Comparison of ENCODE assay signal across 1 cellular context in the genomic region with DNA sequence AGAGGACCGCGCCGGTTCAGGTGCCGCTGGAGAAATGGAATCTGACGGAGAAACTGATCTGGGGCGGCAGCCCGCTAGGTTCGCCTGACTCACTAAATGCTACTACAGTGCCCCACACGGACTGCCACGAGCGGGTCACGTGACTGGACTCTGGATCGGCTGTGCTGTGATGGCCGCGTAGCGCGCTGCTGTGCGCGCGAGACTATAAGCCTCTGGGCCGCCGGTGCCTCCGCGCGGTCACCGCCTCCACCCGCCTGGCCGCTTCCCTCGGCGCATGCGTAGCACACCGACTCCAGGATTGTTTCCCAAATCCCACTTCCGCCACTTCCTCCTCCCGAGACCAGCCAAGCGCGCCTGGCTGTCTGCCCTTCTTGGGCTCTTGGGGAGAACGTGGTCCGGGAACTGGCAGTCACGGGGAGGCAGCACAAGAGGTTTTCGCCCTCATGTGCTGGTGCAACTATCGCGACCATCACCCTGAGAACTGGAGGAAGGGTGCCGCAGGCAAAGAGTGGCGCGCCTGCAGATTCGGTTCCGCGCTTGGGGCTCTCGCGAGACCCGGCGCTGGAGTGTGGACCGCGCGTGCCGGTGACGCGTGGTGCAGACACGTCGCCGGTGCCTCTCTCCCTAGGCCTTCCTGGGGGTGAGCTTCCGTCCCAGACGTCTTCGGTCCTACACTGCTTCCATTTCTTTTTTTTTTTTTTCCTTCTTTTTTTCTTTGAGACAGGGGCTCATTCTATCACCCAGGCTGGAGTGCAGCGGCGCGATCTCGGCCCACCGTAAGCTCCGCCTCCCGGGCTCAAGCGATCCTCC.
TF ChIP-seq lines count a peak whose summit lies in the region.

No MANE protein-coding gene starts in this region.

TF ChIP-seq in HepG2, 621 proteins besides CTCF, POLR2A, EP300 and RAD21 (continued from another document and continues in another):
- peak; percentile 64; the same call in 1 of the 2 replicates for TF ChIP-seq ARHGAP35 (CRISPR knock-in tag; IDR thresholded peaks at IDR 0.05; ENCODE audit: borderline replicate concordance)
- TF ChIP-seq ARNTL (CRISPR knock-in tag; IDR thresholded peaks at IDR 0.05): peak; percentile 97
- TF ChIP-seq, protein P1, sequence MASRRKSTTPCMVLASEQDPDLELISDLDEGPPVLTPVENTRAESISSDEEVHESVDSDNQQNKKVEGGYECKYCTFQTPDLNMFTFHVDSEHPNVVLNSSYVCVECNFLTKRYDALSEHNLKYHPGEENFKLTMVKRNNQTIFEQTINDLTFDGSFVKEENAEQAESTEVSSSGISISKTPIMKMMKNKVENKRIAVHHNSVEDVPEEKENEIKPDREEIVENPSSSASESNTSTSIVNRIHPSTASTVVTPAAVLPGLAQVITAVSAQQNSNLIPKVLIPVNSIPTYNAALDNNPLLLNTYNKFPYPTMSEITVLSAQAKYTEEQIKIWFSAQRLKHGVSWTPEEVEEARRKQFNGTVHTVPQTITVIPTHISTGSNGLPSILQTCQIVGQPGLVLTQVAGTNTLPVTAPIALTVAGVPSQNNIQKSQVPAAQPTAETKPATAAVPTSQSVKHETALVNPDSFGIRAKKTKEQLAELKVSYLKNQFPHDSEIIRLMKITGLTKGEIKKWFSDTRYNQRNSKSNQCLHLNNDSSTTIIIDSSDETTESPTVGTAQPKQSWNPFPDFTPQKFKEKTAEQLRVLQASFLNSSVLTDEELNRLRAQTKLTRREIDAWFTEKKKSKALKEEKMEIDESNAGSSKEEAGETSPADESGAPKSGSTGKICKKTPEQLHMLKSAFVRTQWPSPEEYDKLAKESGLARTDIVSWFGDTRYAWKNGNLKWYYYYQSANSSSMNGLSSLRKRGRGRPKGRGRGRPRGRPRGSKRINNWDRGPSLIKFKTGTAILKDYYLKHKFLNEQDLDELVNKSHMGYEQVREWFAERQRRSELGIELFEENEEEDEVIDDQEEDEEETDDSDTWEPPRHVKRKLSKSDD (CRISPR knock-in tag; IDR thresholded peaks at IDR 0.05; ENCODE audit: low read depth): peak; percentile 70; the same call in 1 of the 2 replicates
- TF ChIP-seq, protein P2, sequence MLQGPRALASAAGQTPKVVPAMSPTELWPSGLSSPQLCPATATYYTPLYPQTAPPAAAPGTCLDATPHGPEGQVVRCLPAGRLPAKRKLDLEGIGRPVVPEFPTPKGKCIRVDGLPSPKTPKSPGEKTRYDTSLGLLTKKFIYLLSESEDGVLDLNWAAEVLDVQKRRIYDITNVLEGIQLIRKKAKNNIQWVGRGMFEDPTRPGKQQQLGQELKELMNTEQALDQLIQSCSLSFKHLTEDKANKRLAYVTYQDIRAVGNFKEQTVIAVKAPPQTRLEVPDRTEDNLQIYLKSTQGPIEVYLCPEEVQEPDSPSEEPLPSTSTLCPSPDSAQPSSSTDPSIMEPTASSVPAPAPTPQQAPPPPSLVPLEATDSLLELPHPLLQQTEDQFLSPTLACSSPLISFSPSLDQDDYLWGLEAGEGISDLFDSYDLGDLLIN (CRISPR knock-in tag; IDR thresholded peaks at IDR 0.05; ENCODE audit: borderline replicate concordance): peak; percentile 58; the same call in 1 of the 2 replicates
- TF ChIP-seq RARG (CRISPR knock-in tag; IDR thresholded peaks at IDR 0.05; ENCODE audit: low read depth): no peak
- TF ChIP-seq SNAI1 (CRISPR knock-in tag; IDR thresholded peaks at IDR 0.05; ENCODE audit: borderline replicate concordance): peak; percentile 99
- no peak for TF ChIP-seq KDM6A (CRISPR knock-in tag; IDR thresholded peaks at IDR 0.05; ENCODE audit: low read depth)
- TF ChIP-seq IRX3 (CRISPR knock-in tag; IDR thresholded peaks at IDR 0.05; ENCODE audit: borderline replicate concordance, low read depth): peak; percentile 35; the same call in 1 of the 2 replicates
- TF ChIP-seq, protein P3, sequence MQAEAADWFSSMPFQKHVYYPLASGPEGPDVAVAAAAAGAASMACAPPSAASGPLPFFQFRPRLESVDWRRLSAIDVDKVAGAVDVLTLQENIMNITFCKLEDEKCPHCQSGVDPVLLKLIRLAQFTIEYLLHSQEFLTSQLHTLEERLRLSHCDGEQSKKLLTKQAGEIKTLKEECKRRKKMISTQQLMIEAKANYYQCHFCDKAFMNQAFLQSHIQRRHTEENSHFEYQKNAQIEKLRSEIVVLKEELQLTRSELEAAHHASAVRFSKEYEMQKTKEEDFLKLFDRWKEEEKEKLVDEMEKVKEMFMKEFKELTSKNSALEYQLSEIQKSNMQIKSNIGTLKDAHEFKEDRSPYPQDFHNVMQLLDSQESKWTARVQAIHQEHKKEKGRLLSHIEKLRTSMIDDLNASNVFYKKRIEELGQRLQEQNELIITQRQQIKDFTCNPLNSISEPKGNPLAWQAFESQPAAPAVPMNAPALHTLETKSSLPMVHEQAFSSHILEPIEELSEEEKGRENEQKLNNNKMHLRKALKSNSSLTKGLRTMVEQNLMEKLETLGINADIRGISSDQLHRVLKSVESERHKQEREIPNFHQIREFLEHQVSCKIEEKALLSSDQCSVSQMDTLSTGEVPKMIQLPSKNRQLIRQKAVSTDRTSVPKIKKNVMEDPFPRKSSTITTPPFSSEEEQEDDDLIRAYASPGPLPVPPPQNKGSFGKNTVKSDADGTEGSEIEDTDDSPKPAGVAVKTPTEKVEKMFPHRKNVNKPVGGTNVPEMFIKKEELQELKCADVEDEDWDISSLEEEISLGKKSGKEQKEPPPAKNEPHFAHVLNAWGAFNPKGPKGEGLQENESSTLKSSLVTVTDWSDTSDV (CRISPR knock-in tag; IDR thresholded peaks at IDR 0.05): peak; percentile 87
- TF ChIP-seq, protein P4, sequence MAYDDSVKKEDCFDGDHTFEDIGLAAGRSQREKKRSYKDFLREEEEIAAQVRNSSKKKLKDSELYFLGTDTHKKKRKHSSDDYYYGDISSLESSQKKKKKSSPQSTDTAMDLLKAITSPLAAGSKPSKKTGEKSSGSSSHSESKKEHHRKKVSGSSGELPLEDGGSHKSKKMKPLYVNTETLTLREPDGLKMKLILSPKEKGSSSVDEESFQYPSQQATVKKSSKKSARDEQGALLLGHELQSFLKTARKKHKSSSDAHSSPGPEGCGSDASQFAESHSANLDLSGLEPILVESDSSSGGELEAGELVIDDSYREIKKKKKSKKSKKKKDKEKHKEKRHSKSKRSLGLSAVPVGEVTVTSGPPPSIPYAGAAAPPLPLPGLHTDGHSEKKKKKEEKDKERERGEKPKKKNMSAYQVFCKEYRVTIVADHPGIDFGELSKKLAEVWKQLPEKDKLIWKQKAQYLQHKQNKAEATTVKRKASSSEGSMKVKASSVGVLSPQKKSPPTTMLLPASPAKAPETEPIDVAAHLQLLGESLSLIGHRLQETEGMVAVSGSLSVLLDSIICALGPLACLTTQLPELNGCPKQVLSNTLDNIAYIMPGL (CRISPR knock-in tag; IDR thresholded peaks at IDR 0.05; ENCODE audit: borderline replicate concordance in 1 of 2, low read depth in 1 of 2): peak; percentile 73 to 74; a peak in 2 of 4 replicates
- TF ChIP-seq AGO1 (IDR thresholded peaks at IDR 0.05; ENCODE audit: low read depth, low read length, poor library complexity, severe bottlenecking): no peak
- TF ChIP-seq YEATS4 (CRISPR knock-in tag; IDR thresholded peaks at IDR 0.05; ENCODE audit: borderline replicate concordance): peak; percentile 96
- TF ChIP-seq ZIK1 (CRISPR knock-in tag; IDR thresholded peaks at IDR 0.05; ENCODE audit: borderline replicate concordance, low read depth): peak; percentile 78; the same call in 1 of the 2 replicates
- TF ChIP-seq ZNF292 (CRISPR knock-in tag; IDR thresholded peaks at IDR 0.05; ENCODE audit: borderline replicate concordance, low read depth): peak; percentile 84; the same call in 1 of the 2 replicates
- no peak for TF ChIP-seq SP140L (CRISPR knock-in tag; IDR thresholded peaks at IDR 0.05; ENCODE audit: borderline replicate concordance)
- no peak for TF ChIP-seq HDAC6 (IDR thresholded peaks at IDR 0.05; ENCODE audit: low read depth, low read length)
- TF ChIP-seq ZNF772 (CRISPR knock-in tag; IDR thresholded peaks at IDR 0.05): peak; percentile 76
- no peak for TF ChIP-seq ZBTB21 (CRISPR knock-in tag; IDR thresholded peaks at IDR 0.05)
- no peak for TF ChIP-seq ZNF234 (CRISPR knock-in tag; conservative IDR thresholded peaks at IDR 0.05)
- peak; percentile 53 for TF ChIP-seq GATAD2A (CRISPR knock-in tag; IDR thresholded peaks at IDR 0.05)
- TF ChIP-seq, protein P5, sequence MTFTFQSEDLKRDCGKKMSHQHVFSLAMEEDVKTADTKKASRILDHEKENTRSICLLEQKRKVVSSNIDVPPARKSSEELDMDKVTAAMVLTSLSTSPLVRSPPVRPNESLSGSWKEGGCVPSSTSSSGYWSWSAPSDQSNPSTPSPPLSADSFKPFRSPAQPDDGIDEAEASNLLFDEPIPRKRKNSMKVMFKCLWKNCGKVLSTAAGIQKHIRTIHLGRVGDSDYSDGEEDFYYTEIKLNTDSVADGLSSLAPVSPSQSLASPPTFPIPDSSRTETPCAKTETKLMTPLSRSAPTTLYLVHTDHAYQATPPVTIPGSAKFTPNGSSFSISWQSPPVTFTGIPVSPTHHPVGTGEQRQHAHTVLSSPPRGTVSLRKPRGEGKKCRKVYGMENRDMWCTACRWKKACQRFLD (CRISPR knock-in tag; IDR thresholded peaks at IDR 0.05; ENCODE audit: borderline replicate concordance): peak; percentile 25; the same call in 1 of the 2 replicates
- TF ChIP-seq ZNF12 (CRISPR knock-in tag; IDR thresholded peaks at IDR 0.05): no peak
- no peak for TF ChIP-seq NCOA5 (CRISPR knock-in tag; IDR thresholded peaks at IDR 0.05)
- TF ChIP-seq, protein P6, sequence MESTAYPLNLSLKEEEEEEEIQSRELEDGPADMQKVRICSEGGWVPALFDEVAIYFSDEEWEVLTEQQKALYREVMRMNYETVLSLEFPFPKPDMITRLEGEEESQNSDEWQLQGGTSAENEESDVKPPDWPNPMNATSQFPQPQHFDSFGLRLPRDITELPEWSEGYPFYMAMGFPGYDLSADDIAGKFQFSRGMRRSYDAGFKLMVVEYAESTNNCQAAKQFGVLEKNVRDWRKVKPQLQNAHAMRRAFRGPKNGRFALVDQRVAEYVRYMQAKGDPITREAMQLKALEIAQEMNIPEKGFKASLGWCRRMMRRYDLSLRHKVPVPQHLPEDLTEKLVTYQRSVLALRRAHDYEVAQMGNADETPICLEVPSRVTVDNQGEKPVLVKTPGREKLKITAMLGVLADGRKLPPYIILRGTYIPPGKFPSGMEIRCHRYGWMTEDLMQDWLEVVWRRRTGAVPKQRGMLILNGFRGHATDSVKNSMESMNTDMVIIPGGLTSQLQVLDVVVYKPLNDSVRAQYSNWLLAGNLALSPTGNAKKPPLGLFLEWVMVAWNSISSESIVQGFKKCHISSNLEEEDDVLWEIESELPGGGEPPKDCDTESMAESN (CRISPR knock-in tag; conservative IDR thresholded peaks at IDR 0.05): peak; percentile 81
- peak; percentile 74 for TF ChIP-seq ETV6 (CRISPR knock-in tag; conservative IDR thresholded peaks at IDR 0.05)
- TF ChIP-seq ZNF781 (CRISPR knock-in tag; IDR thresholded peaks at IDR 0.05; ENCODE audit: borderline replicate concordance, not compliant biosample characterization): peak; percentile 49
- no peak for TF ChIP-seq ZNF33B (CRISPR knock-in tag; IDR thresholded peaks at IDR 0.05)
- peak; percentile 59; the same call in 1 of the 2 replicates for TF ChIP-seq PITX1 (CRISPR knock-in tag; IDR thresholded peaks at IDR 0.05)
- TF ChIP-seq ZMYM3 (CRISPR knock-in tag; IDR thresholded peaks at IDR 0.05): 0 out of 2 replicates have a peak, but pooled peaks have one; percentile 7
- TF ChIP-seq ZNF317 (CRISPR knock-in tag; IDR thresholded peaks at IDR 0.05): peak; percentile 90; the same call in 1 of the 2 replicates
- TF ChIP-seq ZNF547 (CRISPR knock-in tag; IDR thresholded peaks at IDR 0.05): peak; percentile 91
- TF ChIP-seq RCOR2 (CRISPR knock-in tag; IDR thresholded peaks at IDR 0.05): no peak
- TF ChIP-seq, protein P7, sequence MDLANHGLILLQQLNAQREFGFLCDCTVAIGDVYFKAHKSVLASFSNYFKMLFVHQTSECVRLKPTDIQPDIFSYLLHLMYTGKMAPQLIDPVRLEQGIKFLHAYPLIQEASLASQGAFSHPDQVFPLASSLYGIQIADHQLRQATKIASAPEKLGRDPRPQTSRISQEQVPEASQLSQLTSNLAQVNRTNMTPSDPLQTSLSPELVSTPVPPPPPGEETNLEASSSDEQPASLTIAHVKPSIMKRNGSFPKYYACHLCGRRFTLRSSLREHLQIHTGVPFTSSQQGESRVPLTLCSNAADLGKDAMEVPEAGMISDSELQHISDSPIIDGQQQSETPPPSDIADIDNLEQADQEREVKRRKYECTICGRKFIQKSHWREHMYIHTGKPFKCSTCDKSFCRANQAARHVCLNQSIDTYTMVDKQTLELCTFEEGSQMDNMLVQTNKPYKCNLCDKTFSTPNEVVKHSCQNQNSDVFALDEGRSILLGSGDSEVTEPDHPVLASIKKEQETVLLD (CRISPR knock-in tag; IDR thresholded peaks at IDR 0.05; ENCODE audit: low read depth): peak; percentile 83
- TF ChIP-seq TP53 (CRISPR knock-in tag; conservative IDR thresholded peaks at IDR 0.05): no peak; the same call in 1 of the 2 replicates
- TF ChIP-seq, protein P8, sequence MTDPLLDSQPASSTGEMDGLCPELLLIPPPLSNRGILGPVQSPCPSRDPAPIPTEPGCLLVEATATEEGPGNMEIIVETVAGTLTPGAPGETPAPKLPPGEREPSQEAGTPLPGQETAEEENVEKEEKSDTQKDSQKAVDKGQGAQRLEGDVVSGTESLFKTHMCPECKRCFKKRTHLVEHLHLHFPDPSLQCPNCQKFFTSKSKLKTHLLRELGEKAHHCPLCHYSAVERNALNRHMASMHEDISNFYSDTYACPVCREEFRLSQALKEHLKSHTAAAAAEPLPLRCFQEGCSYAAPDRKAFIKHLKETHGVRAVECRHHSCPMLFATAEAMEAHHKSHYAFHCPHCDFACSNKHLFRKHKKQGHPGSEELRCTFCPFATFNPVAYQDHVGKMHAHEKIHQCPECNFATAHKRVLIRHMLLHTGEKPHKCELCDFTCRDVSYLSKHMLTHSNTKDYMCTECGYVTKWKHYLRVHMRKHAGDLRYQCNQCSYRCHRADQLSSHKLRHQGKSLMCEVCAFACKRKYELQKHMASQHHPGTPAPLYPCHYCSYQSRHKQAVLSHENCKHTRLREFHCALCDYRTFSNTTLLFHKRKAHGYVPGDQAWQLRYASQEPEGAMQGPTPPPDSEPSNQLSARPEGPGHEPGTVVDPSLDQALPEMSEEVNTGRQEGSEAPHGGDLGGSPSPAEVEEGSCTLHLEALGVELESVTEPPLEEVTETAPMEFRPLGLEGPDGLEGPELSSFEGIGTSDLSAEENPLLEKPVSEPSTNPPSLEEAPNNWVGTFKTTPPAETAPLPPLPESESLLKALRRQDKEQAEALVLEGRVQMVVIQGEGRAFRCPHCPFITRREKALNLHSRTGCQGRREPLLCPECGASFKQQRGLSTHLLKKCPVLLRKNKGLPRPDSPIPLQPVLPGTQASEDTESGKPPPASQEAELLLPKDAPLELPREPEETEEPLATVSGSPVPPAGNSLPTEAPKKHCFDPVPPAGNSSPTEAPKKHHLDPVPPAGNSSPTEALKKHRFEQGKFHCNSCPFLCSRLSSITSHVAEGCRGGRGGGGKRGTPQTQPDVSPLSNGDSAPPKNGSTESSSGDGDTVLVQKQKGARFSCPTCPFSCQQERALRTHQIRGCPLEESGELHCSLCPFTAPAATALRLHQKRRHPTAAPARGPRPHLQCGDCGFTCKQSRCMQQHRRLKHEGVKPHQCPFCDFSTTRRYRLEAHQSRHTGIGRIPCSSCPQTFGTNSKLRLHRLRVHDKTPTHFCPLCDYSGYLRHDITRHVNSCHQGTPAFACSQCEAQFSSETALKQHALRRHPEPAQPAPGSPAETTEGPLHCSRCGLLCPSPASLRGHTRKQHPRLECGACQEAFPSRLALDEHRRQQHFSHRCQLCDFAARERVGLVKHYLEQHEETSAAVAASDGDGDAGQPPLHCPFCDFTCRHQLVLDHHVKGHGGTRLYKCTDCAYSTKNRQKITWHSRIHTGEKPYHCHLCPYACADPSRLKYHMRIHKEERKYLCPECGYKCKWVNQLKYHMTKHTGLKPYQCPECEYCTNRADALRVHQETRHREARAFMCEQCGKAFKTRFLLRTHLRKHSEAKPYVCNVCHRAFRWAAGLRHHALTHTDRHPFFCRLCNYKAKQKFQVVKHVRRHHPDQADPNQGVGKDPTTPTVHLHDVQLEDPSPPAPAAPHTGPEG (CRISPR knock-in tag; IDR thresholded peaks at IDR 0.05): no peak
